In genomic region chr1:246930830-246931548, GRCh38 we compare ENCODE assay signal across 8 cellular contexts. TPM values are rescaled to one million over a fixed set of nuclear protein-coding genes. Genes with fewer than 3 reads are reported as not detected.
DNase-seq lines count a peak whose midpoint lies in the region; ATAC-seq lines count a peak whose summit lies in the region.

No MANE protein-coding gene starts in this region.

- DNase-seq in SKM-1 treated with dmso at 0.1 percent for 144 hours (lab: John Stamatoyannopoulos, UW; ENCODE audit: unreplicated experiment) (peak; percentile 64), SKM-1 (lab: John Stamatoyannopoulos, UW; ENCODE audit: unreplicated experiment) (no peak), NCI-H1048 (lab: John Stamatoyannopoulos, UW) (peak; percentile 18)
- peak; percentile 61 for DNase-seq in activated CD8-positive, alpha-beta T cell treated with anti-CD3 and anti-CD28 coated beads, Interleukin-2, amount 10 ng/mL, durations not matched to agents 7 days and 5 days
- peak; percentile 44 to 54 (median 52) for DNase-seq in effector memory CD8-positive, alpha-beta T cell
- peak; percentile 8 to 14 for DNase-seq in stimulated activated CD8-positive, alpha-beta memory T cell treated with anti-CD3 and anti-CD28 coated beads, Interleukin-4, amount 100 ng/mL, for 4 hours (ENCODE audit: low read depth in 2 of 2, low spot score in 1 of 2)

- peaks cover 41% of the 10 kb centered on the region for H3K36me3 Mint-ChIP-seq in activated CD8-positive, alpha-beta T cell treated with anti-CD3 and anti-CD28 coated beads, Interleukin-2, amount 10 ng/mL, durations not matched to agents 7 days and 5 days (ENCODE audit: low read depth)
- H3K36me3 Mint-ChIP-seq in effector memory CD8-positive, alpha-beta T cell (ENCODE audit: insufficient read depth) = peaks cover 44% of the 10 kb centered on the region

- peak overlapping the region; percentile 95 for H3K27ac ChIP-seq in mesodermal cell (ENCODE audit: low read depth, low read length, severe bottlenecking)

- CTCF ChIA-PET in activated CD8-positive, alpha-beta T cell treated with anti-CD3 and anti-CD28 coated beads, Interleukin-2, amount 10 ng/mL, durations not matched to agents 7 days and 5 days (lab: Charles Lee) = interaction anchor here (1.3 to 1.5 kb wide), 2 partner anchors 12 to 17 kb away, joined by 3 to 4 read pairs; no protein-coding TSS in a partner anchor

- peak; percentile 18 for ATAC-seq in HG02610 (IDR thresholded peaks at IDR 0.05; ENCODE audit: unreplicated experiment)
- peak; percentile 32 for ATAC-seq in activated CD8-positive, alpha-beta T cell treated with anti-CD3 and anti-CD28 coated beads, Interleukin-2, amount 10 ng/mL, durations not matched to agents 7 days and 5 days
- peak; percentile 45 for ATAC-seq in effector memory CD8-positive, alpha-beta T cell (replicated peaks)

- POLR2A ChIA-PET in activated CD8-positive, alpha-beta T cell treated with anti-CD3 and anti-CD28 coated beads, Interleukin-2, amount 10 ng/mL, durations not matched to agents 7 days and 5 days (lab: Charles Lee) = interaction anchor here (0.7 to 2.3 kb wide), 7 partner anchors 8 to 280 kb away, joined by 3 to 7 read pairs (median 3); partner anchors contain the start of gene SCCPDH

- H3K4me1 ChIP-seq in mesodermal cell (ENCODE audit: control insufficient read depth, insufficient read depth, low read length, poor library complexity, severe bottlenecking) = no peaks in the 10 kb centered on the region

- peaks cover 3% of the 10 kb centered on the region for H3K27me3 Mint-ChIP-seq in activated CD8-positive, alpha-beta T cell treated with anti-CD3 and anti-CD28 coated beads, Interleukin-2, amount 10 ng/mL, durations not matched to agents 7 days and 5 days (ENCODE audit: low read depth)
- H3K27me3 Mint-ChIP-seq in effector memory CD8-positive, alpha-beta T cell = no peaks in the 10 kb centered on the region

- peak overlapping the region; percentile 86 for H3K4me3 ChIP-seq in mesodermal cell (ENCODE audit: extremely low read depth, insufficient read depth, low read length, poor library complexity, severe bottlenecking)

- peak overlapping the region; percentile 85 for H3K27ac Mint-ChIP-seq in activated CD8-positive, alpha-beta T cell treated with anti-CD3 and anti-CD28 coated beads, Interleukin-2, amount 10 ng/mL, durations not matched to agents 7 days and 5 days
- peak overlapping the region; percentile 96 to 98 for H3K27ac Mint-ChIP-seq in effector memory CD8-positive, alpha-beta T cell

- WGBS in mesodermal cell (ENCODE audit: insufficient coverage in 2 of 2), 2 experiments = 0 to 4% methylated on average over 12 to 51 of the region's 76 CpGs

- H3K4me3 Mint-ChIP-seq in activated CD8-positive, alpha-beta T cell treated with anti-CD3 and anti-CD28 coated beads, Interleukin-2, amount 10 ng/mL, durations not matched to agents 7 days and 5 days = peak overlapping the region; percentile 88
- H3K4me3 Mint-ChIP-seq in effector memory CD8-positive, alpha-beta T cell = peak overlapping the region; percentile 97

- peaks cover 31% of the 10 kb centered on the region for H3K4me1 Mint-ChIP-seq in activated CD8-positive, alpha-beta T cell treated with anti-CD3 and anti-CD28 coated beads, Interleukin-2, amount 10 ng/mL, durations not matched to agents 7 days and 5 days (ENCODE audit: low read depth)
- peaks cover 26 to 37% of the 10 kb centered on the region in 2 donors for H3K4me1 Mint-ChIP-seq in effector memory CD8-positive, alpha-beta T cell (ENCODE audit: low read depth in 2 of 2)

- peaks cover 36% of the 10 kb centered on the region for H3K36me3 ChIP-seq in mesodermal cell (ENCODE audit: control insufficient read depth, insufficient read depth, low read length)

- no peaks in the 10 kb centered on the region for H3K9me3 Mint-ChIP-seq in activated CD8-positive, alpha-beta T cell treated with anti-CD3 and anti-CD28 coated beads, Interleukin-2, amount 10 ng/mL, durations not matched to agents 7 days and 5 days (ENCODE audit: insufficient read depth)
- H3K9me3 Mint-ChIP-seq in effector memory CD8-positive, alpha-beta T cell = no peaks in the 10 kb centered on the region

- H3K9me3 ChIP-seq in mesodermal cell (ENCODE audit: control insufficient read depth, low read length) = no peaks in the 10 kb centered on the region

RNA-seq across cellular contexts. Expression of gene AHCTF1, which starts 0.8 kb away (rescaled TPM):
- total RNA-seq in activated CD8-positive, alpha-beta T cell treated with anti-CD3 and anti-CD28 coated beads, Interleukin-2, amount 10 ng/mL, durations not matched to agents 7 days and 5 days = 10 to 100 TPM; 30.4 to 33.4 TPM
- 36.7 TPM for polyA plus RNA-seq in mesodermal cell (2013, experiment 1 of 2)
- polyA plus RNA-seq in mesodermal cell (2013, experiment 2 of 2) = 40.2 TPM
